ENCODE assay signal across 24 cellular contexts in genomic region chr4:173343832-173344397, GRCh38. TPM values are rescaled to one million over a fixed set of nuclear protein-coding genes. Genes with fewer than 3 reads are reported as not detected.
"Had no signal": no experiment of that assay in that cellular context is flagged by ENCODE, and none has a peak within 500 bp of the region (broad histone marks: within the 10 kb centered on the region; RNA-seq: fewer than 3 reads in every experiment).

No MANE protein-coding gene starts in this region.

- DNase-seq: activated CD4-positive, alpha-beta T cell treated with anti-CD3 and anti-CD28 coated beads for 48 hours; activated CD4-positive, CD25-positive, alpha-beta regulatory T cell; activated CD8-positive, alpha-beta T cell treated with anti-CD3 and anti-CD28 coated beads for 36 hours; activated naive CD4-positive, alpha-beta T cell treated with anti-CD3 and anti-CD28 coated beads for 36 hours; activated T-cell treated with anti-CD3 and anti-CD28 coated beads, Interleukin-2, amount 50 U/mL, for 1 hour; body of pancreas; colonic mucosa; gastrocnemius medialis; heart left ventricle; naive thymus-derived CD8-positive, alpha-beta T cell; pancreas; right lobe of liver; stimulated activated CD4-positive, alpha-beta T cell treated with anti-CD3 and anti-CD28 coated beads, Interleukin-4, amount 100 ng/mL, for 1 hour; stimulated activated naive CD8-positive, alpha-beta T cell treated with anti-CD3 and anti-CD28 coated beads, Interleukin-15, amount 100 ng/mL, for 72 hours; transverse colon had no signal

- H3K27me3 Mint-ChIP-seq: activated CD8-positive, alpha-beta T cell treated with anti-CD3 and anti-CD28 coated beads for 36 hours had no signal

- H3K36me3 ChIP-seq: colonic mucosa, gastrocnemius medialis, heart left ventricle, neutrophil, pancreas, right lobe of liver, suprapubic skin, transverse colon, vagina had no signal

- H3K4me3 ChIP-seq: body of pancreas, colonic mucosa, gastrocnemius medialis, heart left ventricle, pancreas, right lobe of liver, smooth muscle cell, suprapubic skin, transverse colon, vagina had no signal

- H3K9me3 ChIP-seq: body of pancreas, colonic mucosa, gastrocnemius medialis, heart left ventricle, neutrophil, pancreas, right lobe of liver, transverse colon, vagina had no signal

- H3K27ac ChIP-seq: body of pancreas, colonic mucosa, gastrocnemius medialis, neutrophil, pancreas, right lobe of liver, suprapubic skin, transverse colon, vagina had no signal

- ATAC-seq: activated CD8-positive, alpha-beta T cell treated with anti-CD3 and anti-CD28 coated beads for 36 hours; body of pancreas; esophagus mucosa; gastrocnemius medialis; left lobe of liver; naive thymus-derived CD8-positive, alpha-beta T cell; pancreas; right lobe of liver; stimulated activated naive CD8-positive, alpha-beta T cell treated with anti-CD3 and anti-CD28 coated beads, Interleukin-15, amount 100 ng/mL, for 72 hours had no signal

- H3K4me2 ChIP-seq: smooth muscle cell had no signal

- FAIRE-seq: endometrium, keratinocyte, pancreas had no signal

- H3K27me3 ChIP-seq: body of pancreas, colonic mucosa, gastrocnemius medialis, heart left ventricle, neutrophil, pancreas, right lobe of liver, suprapubic skin, transverse colon, vagina had no signal

- H3K27ac Mint-ChIP-seq: activated CD8-positive, alpha-beta T cell treated with anti-CD3 and anti-CD28 coated beads for 36 hours; activated naive CD4-positive, alpha-beta T cell treated with anti-CD3 and anti-CD28 coated beads for 36 hours; naive thymus-derived CD8-positive, alpha-beta T cell; stimulated activated naive CD8-positive, alpha-beta T cell treated with anti-CD3 and anti-CD28 coated beads, Interleukin-15, amount 100 ng/mL, for 72 hours had no signal

- H3K9me3 Mint-ChIP-seq: activated CD8-positive, alpha-beta T cell treated with anti-CD3 and anti-CD28 coated beads for 36 hours; activated naive CD4-positive, alpha-beta T cell treated with anti-CD3 and anti-CD28 coated beads for 36 hours; central memory CD8-positive, alpha-beta T cell; naive thymus-derived CD8-positive, alpha-beta T cell; stimulated activated naive CD8-positive, alpha-beta T cell treated with anti-CD3 and anti-CD28 coated beads, Interleukin-15, amount 100 ng/mL, for 72 hours had no signal

- H3K4me1 ChIP-seq: body of pancreas, colonic mucosa, gastrocnemius medialis, heart left ventricle, right lobe of liver, suprapubic skin, transverse colon, vagina had no signal

- H3K4me1 Mint-ChIP-seq: central memory CD8-positive, alpha-beta T cell; stimulated activated naive CD8-positive, alpha-beta T cell treated with anti-CD3 and anti-CD28 coated beads, Interleukin-15, amount 100 ng/mL, for 72 hours had no signal

- H3K4me3 Mint-ChIP-seq: activated CD8-positive, alpha-beta T cell treated with anti-CD3 and anti-CD28 coated beads for 36 hours; activated naive CD4-positive, alpha-beta T cell treated with anti-CD3 and anti-CD28 coated beads for 36 hours; central memory CD8-positive, alpha-beta T cell; naive thymus-derived CD8-positive, alpha-beta T cell; stimulated activated naive CD8-positive, alpha-beta T cell treated with anti-CD3 and anti-CD28 coated beads, Interleukin-15, amount 100 ng/mL, for 72 hours had no signal

RNA-seq across cellular contexts. Expression of gene SCRG1, which starts 55.0 kb away (rescaled TPM):
- total RNA-seq: activated CD8-positive, alpha-beta T cell treated with anti-CD3 and anti-CD28 coated beads for 36 hours; activated naive CD4-positive, alpha-beta T cell treated with anti-CD3 and anti-CD28 coated beads for 36 hours; body of pancreas; gastrocnemius medialis; left lobe of liver; naive thymus-derived CD8-positive, alpha-beta T cell; right lobe of liver had no signal
- polyA plus RNA-seq: keratinocyte; naive thymus-derived CD8-positive, alpha-beta T cell had no signal
